ENCODE assay signal across 8 cellular contexts in the genomic region with DNA sequence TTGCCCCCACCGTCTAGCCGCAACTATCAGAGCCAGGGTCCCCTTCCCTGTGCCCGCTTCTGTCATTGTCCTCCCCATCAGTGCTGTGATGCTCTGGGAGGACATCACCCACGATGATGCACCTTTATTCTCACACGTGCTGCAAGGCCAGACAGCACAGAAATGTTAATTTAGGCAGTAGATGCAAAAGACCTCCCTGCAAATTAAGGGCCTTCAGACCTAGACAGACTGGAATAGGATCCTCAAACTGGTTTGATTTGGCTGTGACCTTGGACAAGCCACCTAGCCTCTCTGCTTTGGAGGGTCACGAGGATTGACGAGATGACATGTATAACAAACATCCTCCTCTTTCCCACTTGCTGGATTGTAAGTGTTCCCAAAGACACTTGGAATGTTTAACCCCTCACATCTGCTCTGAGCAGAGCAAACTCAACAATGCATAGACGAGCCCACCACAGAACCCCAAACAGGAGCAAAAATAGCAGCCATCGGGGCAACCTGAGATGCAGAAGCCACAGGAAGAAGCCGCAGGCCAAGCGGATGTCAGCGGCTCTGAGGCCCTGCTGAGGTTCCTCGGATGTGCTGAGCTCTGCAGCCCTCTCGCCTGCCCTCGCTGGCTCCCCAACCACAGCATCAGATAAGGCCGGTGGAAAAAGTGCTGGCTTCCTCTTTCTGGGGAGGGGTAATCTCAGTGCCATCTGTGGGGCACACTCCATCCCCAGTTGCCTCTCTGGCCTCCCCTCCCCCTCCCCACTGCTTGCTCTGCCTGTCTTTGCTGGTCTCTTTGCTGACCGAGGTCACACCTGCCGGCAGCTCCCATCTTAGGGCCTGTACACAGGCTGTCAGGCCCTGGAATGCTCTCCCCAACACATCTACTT. TPM values are rescaled to one million over a fixed set of nuclear protein-coding genes. Genes with fewer than 3 reads are reported as not detected.
DNase-seq lines count a peak whose midpoint lies in the region; ATAC-seq and TF ChIP-seq lines count a peak whose summit lies in the region.

No MANE protein-coding gene starts in this region.

- TF ChIP-seq CTCF in right lobe of liver (IDR thresholded peaks at IDR 0.05) (no peak), upper lobe of right lung (IDR thresholded peaks at IDR 0.05) (no peak), chondrocyte (IDR thresholded peaks at IDR 0.05) (no peak)

- 59% methylated on average over 9 of the region's 18 CpGs for WGBS in right lobe of liver (ENCODE audit: insufficient coverage, low coverage, low lambda C conversion rate, missing lambda C conversion rate)

- no peak overlapping the region for H3K4me3 ChIP-seq in right lobe of liver
- no peak overlapping the region for H3K4me3 ChIP-seq in upper lobe of right lung

- ATAC-seq in GM21390 (IDR thresholded peaks at IDR 0.05; ENCODE audit: unreplicated experiment) (peak; percentile 75), right lobe of liver (peak; percentile 54 to 79 (median 70)), upper lobe of right lung (peak; percentile 75)

- DNase-seq in AML-193 (lab: John Stamatoyannopoulos, UW) (peak; percentile 61 to 70), NAMALWA (ENCODE audit: low spot score) (peak; percentile 37), right lobe of liver (peak in 1 of 3 donors; percentile 49), upper lobe of right lung (no peak), chondrocyte (ENCODE audit: low spot score) (no peak), COLO668 (lab: John Stamatoyannopoulos, UW; ENCODE audit: unreplicated experiment) (no peak)
- DNase-seq in activated CD8-positive, alpha-beta memory T cell treated with anti-CD3 and anti-CD28 coated beads, Interleukin-2, amount 50 U/mL, for 48 hours, result peak; percentile 82

- H3K27me3 ChIP-seq in right lobe of liver (no peaks in the 10 kb centered on the region), upper lobe of right lung (no peaks in the 10 kb centered on the region)

- H3K27ac Mint-ChIP-seq in chondrocyte (ENCODE audit: unreplicated experiment), result no peak overlapping the region

- H3K4me1 ChIP-seq in right lobe of liver (peaks cover 0 to 2% (median 0%) of the 10 kb centered on the region in 4 donors), upper lobe of right lung (peaks cover 24% of the 10 kb centered on the region)

- no peak for TF ChIP-seq POLR2A in right lobe of liver (IDR thresholded peaks at IDR 0.05)

- H3K4me1 Mint-ChIP-seq in chondrocyte (ENCODE audit: low read depth), result peaks cover 2% of the 10 kb centered on the region

- H3K9me3 ChIP-seq in right lobe of liver (no peaks in the 10 kb centered on the region), upper lobe of right lung (no peaks in the 10 kb centered on the region)

- no peak overlapping the region for H3K27ac ChIP-seq in right lobe of liver
- H3K27ac ChIP-seq in upper lobe of right lung, result no peak overlapping the region

- no peaks in the 10 kb centered on the region for H3K36me3 Mint-ChIP-seq in chondrocyte (ENCODE audit: low read depth)

- H3K36me3 ChIP-seq in right lobe of liver, result no peaks in the 10 kb centered on the region
- H3K36me3 ChIP-seq in upper lobe of right lung, result no peaks in the 10 kb centered on the region

- intact Hi-C loops in right lobe of liver (cut with DNase I), result no loop called here
- intact Hi-C loops in upper lobe of right lung (cut with DNase I), result no loop called here

- no peak overlapping the region for H3K4me3 Mint-ChIP-seq in chondrocyte (ENCODE audit: unreplicated experiment)

- no peaks in the 10 kb centered on the region for H3K9me3 Mint-ChIP-seq in chondrocyte (ENCODE audit: low read depth)

- H3K27me3 Mint-ChIP-seq in chondrocyte (ENCODE audit: low read depth), result peaks cover 13% of the 10 kb centered on the region

RNA-seq across cellular contexts. Expression of a gene that starts 35.3 kb away (rescaled TPM):
- 1 to 10 TPM; 1.5 to 5.0 (median 2.2) TPM for total RNA-seq in right lobe of liver
- 24.3 TPM for total RNA-seq in upper lobe of right lung
- 0.12 to 0.18 TPM in 2 of 3 replicates, not detected in the other for total RNA-seq in chondrocyte

Comparison
In these comparisons a context has a peak if more than half of its experiments do, and no peak if none do; other contexts are left out.
1. DNase-seq: peak in AML-193 (2 of 2), NAMALWA (single experiment) and activated CD8-positive, alpha-beta memory T cell treated with anti-CD3 and anti-CD28 coated beads, Interleukin-2, amount 50 U/mL, for 48 hours (single experiment); none in upper lobe of right lung (single experiment), chondrocyte (single experiment) and COLO668 (single experiment).
2. Peak in every context shown above with its lines, with median percentiles within 50 percentile points of each other: ATAC-seq.